In the genomic region with DNA sequence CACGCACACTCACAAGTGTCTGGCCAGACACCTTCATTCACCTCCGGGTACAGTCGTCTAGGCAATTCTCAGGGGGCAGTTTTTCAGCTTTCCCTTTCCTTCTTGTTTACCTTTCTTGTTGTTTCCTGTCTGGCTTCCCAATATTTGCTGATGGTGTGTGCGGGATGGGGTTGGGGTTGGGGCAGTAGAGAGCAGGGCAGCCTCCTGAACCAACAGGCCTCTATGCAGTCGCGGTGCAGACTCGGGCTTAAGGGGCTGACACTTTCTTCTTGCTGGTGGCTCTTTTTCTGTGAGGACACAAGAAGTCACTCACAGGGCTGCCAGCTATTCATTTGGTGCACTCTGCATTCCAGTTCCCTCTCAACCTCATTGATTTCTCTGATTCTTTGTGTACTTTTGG, we compare ENCODE assay signal across 17 cellular contexts. TPM values are rescaled to one million over a fixed set of nuclear protein-coding genes. Genes with fewer than 3 reads are reported as not detected.
DNase-seq lines count a peak whose midpoint lies in the region; ATAC-seq and TF ChIP-seq lines count a peak whose summit lies in the region.
"Had no signal": no experiment of that assay in that cellular context is flagged by ENCODE, and none has a peak within 500 bp of the region (broad histone marks: within the 10 kb centered on the region; RNA-seq: fewer than 3 reads in every experiment).

No MANE protein-coding gene starts in this region.

- intact Hi-C loops in dendritic cell treated with granulocyte-macrophage colony-stimulating factor and Interleukin-4, amounts not matched to agents 40 ng/mL and 50 ng/mL, for 4 days (cut with micrococcal nuclease): no loop called here

- H3K27me3 ChIP-seq in suprapubic skin: no peaks in the 10 kb centered on the region

- DNase-seq in activated naive CD4-positive, alpha-beta T cell treated with anti-CD3 and anti-CD28 coated beads, Interleukin-2, amount 50 U/mL, for 72 hours (ENCODE audit: low spot score in 2 of 2): no peak
- no peak for DNase-seq in activated naive CD4-positive, alpha-beta T cell treated with anti-CD3 and anti-CD28 coated beads, Interleukin-2, amount 10 ng/mL, durations not matched to agents 7 days and 5 days
- DNase-seq in nephron progenitor cell (no peak), suprapubic skin (ENCODE audit: low spot score in 2 of 2) (peak; percentile 4 to 50), DMS53 treated with DMSO at 0.1 percent for 48 hours (lab: John Stamatoyannopoulos, UW; ENCODE audit: unreplicated experiment) (no peak)
- DNase-seq: C1 segment of cervical spinal cord, EL, MM.1S, NCI-H1105 treated with DMSO at 0.1 percent for 48 hours, NCI-H187, NCI-H446 treated with DMSO at 0.1 percent for 48 hours, NCI-H774, PC-9 had no signal

- no peak for ATAC-seq in activated naive CD4-positive, alpha-beta T cell treated with anti-CD3 and anti-CD28 coated beads, Interleukin-2, amount 50 U/mL, for 72 hours
- ATAC-seq in HG03520 (IDR thresholded peaks at IDR 0.05; ENCODE audit: unreplicated experiment) (no peak), GM21619 (IDR thresholded peaks at IDR 0.05; ENCODE audit: unreplicated experiment) (no peak)

- TF ChIP-seq CTCF in nephron progenitor cell (IDR thresholded peaks at IDR 0.05) (no peak), suprapubic skin (IDR thresholded peaks at IDR 0.05) (no peak)

- no peaks in the 10 kb centered on the region for H3K36me3 Mint-ChIP-seq in activated naive CD4-positive, alpha-beta T cell treated with anti-CD3 and anti-CD28 coated beads, Interleukin-2, amount 50 U/mL, for 72 hours
- peaks cover 15% of the 10 kb centered on the region for H3K36me3 Mint-ChIP-seq in activated naive CD4-positive, alpha-beta T cell treated with anti-CD3 and anti-CD28 coated beads, Interleukin-2, amount 10 ng/mL, durations not matched to agents 7 days and 5 days
- H3K36me3 Mint-ChIP-seq in dendritic cell treated with granulocyte-macrophage colony-stimulating factor and Interleukin-4, amounts not matched to agents 40 ng/mL and 50 ng/mL, for 4 days (ENCODE audit: low read depth): peaks cover 51% of the 10 kb centered on the region
- peaks cover 75% of the 10 kb centered on the region for H3K36me3 Mint-ChIP-seq in nephron progenitor cell (ENCODE audit: low read depth)

- no peak overlapping the region for H3K4me3 ChIP-seq in suprapubic skin
- H3K4me3 ChIP-seq: PC-9 had no signal

- CTCF ChIA-PET in activated naive CD4-positive, alpha-beta T cell treated with anti-CD3 and anti-CD28 coated beads, Interleukin-2, amount 10 ng/mL, durations not matched to agents 7 days and 5 days (lab: Charles Lee): no interaction called here

- no peaks in the 10 kb centered on the region for H3K27me3 Mint-ChIP-seq in activated naive CD4-positive, alpha-beta T cell treated with anti-CD3 and anti-CD28 coated beads, Interleukin-2, amount 10 ng/mL, durations not matched to agents 7 days and 5 days
- H3K27me3 Mint-ChIP-seq in dendritic cell treated with granulocyte-macrophage colony-stimulating factor and Interleukin-4, amounts not matched to agents 40 ng/mL and 50 ng/mL, for 4 days: no peaks in the 10 kb centered on the region
- H3K27me3 Mint-ChIP-seq in nephron progenitor cell (ENCODE audit: low read depth, poor library complexity): peaks cover 4% of the 10 kb centered on the region

- H3K27ac Mint-ChIP-seq in activated naive CD4-positive, alpha-beta T cell treated with anti-CD3 and anti-CD28 coated beads, Interleukin-2, amount 50 U/mL, for 72 hours: peak overlapping the region; percentile 25 to 78
- no peak overlapping the region for H3K27ac Mint-ChIP-seq in activated naive CD4-positive, alpha-beta T cell treated with anti-CD3 and anti-CD28 coated beads, Interleukin-2, amount 10 ng/mL, durations not matched to agents 7 days and 5 days
- H3K27ac Mint-ChIP-seq in dendritic cell treated with granulocyte-macrophage colony-stimulating factor and Interleukin-4, amounts not matched to agents 40 ng/mL and 50 ng/mL, for 4 days: peak overlapping the region; percentile 59
- H3K27ac Mint-ChIP-seq in nephron progenitor cell: peak overlapping the region; percentile 47

- H3K9me3 Mint-ChIP-seq in activated naive CD4-positive, alpha-beta T cell treated with anti-CD3 and anti-CD28 coated beads, Interleukin-2, amount 50 U/mL, for 72 hours: no peaks in the 10 kb centered on the region
- no peaks in the 10 kb centered on the region for H3K9me3 Mint-ChIP-seq in activated naive CD4-positive, alpha-beta T cell treated with anti-CD3 and anti-CD28 coated beads, Interleukin-2, amount 10 ng/mL, durations not matched to agents 7 days and 5 days
- H3K9me3 Mint-ChIP-seq in dendritic cell treated with granulocyte-macrophage colony-stimulating factor and Interleukin-4, amounts not matched to agents 40 ng/mL and 50 ng/mL, for 4 days: peaks cover 6% of the 10 kb centered on the region
- H3K9me3 Mint-ChIP-seq in nephron progenitor cell: peaks cover 61% of the 10 kb centered on the region

- peaks cover 28% of the 10 kb centered on the region for H3K4me1 Mint-ChIP-seq in activated naive CD4-positive, alpha-beta T cell treated with anti-CD3 and anti-CD28 coated beads, Interleukin-2, amount 10 ng/mL, durations not matched to agents 7 days and 5 days
- peaks cover 79% of the 10 kb centered on the region for H3K4me1 Mint-ChIP-seq in dendritic cell treated with granulocyte-macrophage colony-stimulating factor and Interleukin-4, amounts not matched to agents 40 ng/mL and 50 ng/mL, for 4 days (ENCODE audit: low read depth)
- H3K4me1 Mint-ChIP-seq in nephron progenitor cell: peaks cover 29% of the 10 kb centered on the region

- no peaks in the 10 kb centered on the region for H3K9me3 ChIP-seq in suprapubic skin

- WGBS in suprapubic skin: 90% methylated on average over 7 of the region's 7 CpGs

- no peaks in the 10 kb centered on the region for H3K4me1 ChIP-seq in suprapubic skin

- no peak for TF ChIP-seq POLR2A in suprapubic skin (IDR thresholded peaks at IDR 0.05)

- no peak overlapping the region for H3K27ac ChIP-seq in suprapubic skin
- H3K27ac ChIP-seq: KMS-11, PC-9 had no signal

- H3K36me3 ChIP-seq in suprapubic skin: no peaks in the 10 kb centered on the region

- TF ChIP-seq EP300 in suprapubic skin (IDR thresholded peaks at IDR 0.05): no peak

- no peak overlapping the region for H3K4me3 Mint-ChIP-seq in activated naive CD4-positive, alpha-beta T cell treated with anti-CD3 and anti-CD28 coated beads, Interleukin-2, amount 10 ng/mL, durations not matched to agents 7 days and 5 days
- no peak overlapping the region for H3K4me3 Mint-ChIP-seq in dendritic cell treated with granulocyte-macrophage colony-stimulating factor and Interleukin-4, amounts not matched to agents 40 ng/mL and 50 ng/mL, for 4 days
- no peak overlapping the region for H3K4me3 Mint-ChIP-seq in nephron progenitor cell

RNA-seq across cellular contexts. Expression of a gene that starts 56.4 kb away (rescaled TPM):
- total RNA-seq in activated naive CD4-positive, alpha-beta T cell treated with anti-CD3 and anti-CD28 coated beads, Interleukin-2, amount 50 U/mL, for 72 hours: 10 to 100 TPM; 52.3 to 63.6 TPM
- 10 to 100 TPM; 15.6 to 47.2 (median 20.4) TPM for total RNA-seq in suprapubic skin

Comparison
In these comparisons a context has a peak if more than half of its experiments do, and no peak if none do; other contexts are left out.
1. DNase-seq: peak in suprapubic skin (2 of 2); none in activated naive CD4-positive, alpha-beta T cell treated with anti-CD3 and anti-CD28 coated beads, Interleukin-2, amount 50 U/mL, for 72 hours (0 of 2), activated naive CD4-positive, alpha-beta T cell treated with anti-CD3 and anti-CD28 coated beads, Interleukin-2, amount 10 ng/mL, durations not matched to agents 7 days and 5 days (single experiment), nephron progenitor cell (single experiment) and DMS53 treated with DMSO at 0.1 percent for 48 hours (single experiment).